ENCODE assay signal across 12 cellular contexts in genomic region chr4:147591048-147591577, GRCh38.
"Had no signal": no experiment of that assay in that cellular context is flagged by ENCODE, and none has a peak within 500 bp of the region (broad histone marks: within the 10 kb centered on the region; RNA-seq: fewer than 3 reads in every experiment).

No MANE protein-coding gene starts in this region.

- H3K27me3 ChIP-seq: gastroesophageal sphincter, tibial nerve had no signal

- H3K36me3 ChIP-seq: gastroesophageal sphincter, tibial nerve had no signal

- H3K27ac ChIP-seq: epithelial cell of prostate, gastroesophageal sphincter, parathyroid adenoma had no signal

- H3K9me3 ChIP-seq: gastroesophageal sphincter, mucosa of descending colon, tibial nerve had no signal

- DNase-seq: activated CD4-positive, alpha-beta T cell treated with anti-CD3 and anti-CD28 coated beads for 36 hours; activated effector memory CD4-positive, alpha-beta T cell treated with Interleukin-2 at 50 U/mL for 16 hours; activated naive CD4-positive, alpha-beta T cell treated with anti-CD3 and anti-CD28 coated beads, Interleukin-2, amount 50 U/mL, for 16 hours; activated T-cell treated with anti-CD3 and anti-CD28 coated beads, Interleukin-2, amount 50 U/mL, for 24 hours; dermis blood vessel endothelial cell; effector memory CD8-positive, alpha-beta T cell; mucosa of descending colon; stimulated activated CD4-positive, alpha-beta T cell treated with anti-CD3 and anti-CD28 coated beads, Interleukin-4, amount 100 ng/mL, for 1 hour had no signal

- H2AFZ ChIP-seq: parathyroid adenoma had no signal

- H3K4me3 ChIP-seq: gastroesophageal sphincter, mucosa of descending colon, tibial nerve had no signal

- ATAC-seq: activated CD4-positive, alpha-beta T cell treated with anti-CD3 and anti-CD28 coated beads for 36 hours; effector memory CD8-positive, alpha-beta T cell; gastroesophageal sphincter; mucosa of descending colon had no signal

- H3K9ac ChIP-seq: parathyroid adenoma had no signal
